Comparison of ENCODE assay signal across 8 cellular contexts in the genomic region with DNA sequence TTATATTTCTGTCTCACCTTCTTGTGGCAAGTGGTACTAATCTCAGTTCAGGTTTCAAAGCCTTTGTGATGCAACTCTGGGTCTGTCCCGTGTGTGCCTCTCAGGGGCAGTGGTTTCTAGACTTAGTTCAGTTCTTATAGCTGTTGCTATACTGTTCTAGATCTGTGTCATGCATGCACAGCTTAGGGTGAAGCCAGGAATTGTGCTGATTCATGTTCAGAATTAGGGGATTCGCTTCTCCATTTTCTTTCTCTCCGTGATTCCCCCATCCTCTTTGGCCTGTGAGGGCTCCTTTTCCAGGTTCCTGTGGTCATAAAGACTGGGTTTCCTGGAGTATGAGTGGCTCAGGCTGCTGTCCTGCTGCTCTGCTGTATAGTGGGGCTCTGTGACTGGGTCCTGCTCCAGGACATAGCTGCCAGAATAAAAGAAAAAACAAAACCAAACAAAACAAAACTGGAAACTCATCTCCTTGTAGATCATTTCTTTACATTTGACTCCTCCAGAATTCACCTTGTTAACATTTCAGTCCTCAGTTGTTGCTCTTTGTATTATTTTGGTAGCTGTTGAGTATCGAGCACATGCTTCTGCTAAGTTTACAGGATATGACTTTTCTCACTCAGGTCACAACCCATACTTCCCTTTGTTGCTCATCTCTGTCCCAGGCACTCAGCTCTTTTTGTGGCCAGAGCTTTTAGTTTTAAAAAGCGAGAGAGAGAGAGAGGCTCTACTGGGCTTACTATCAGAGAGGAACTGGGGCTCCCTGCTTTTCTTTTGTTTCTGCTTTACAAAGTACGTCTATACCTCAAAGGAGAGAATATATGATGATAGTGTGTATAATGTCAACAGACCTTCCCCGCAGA. TPM values are rescaled to one million over a fixed set of nuclear protein-coding genes. Genes with fewer than 3 reads are reported as not detected.
A peak's percentile ranks its signal among the peaks of the same experiment; 100 is the strongest.
DNase-seq lines count a peak whose midpoint lies in the region; ATAC-seq and TF ChIP-seq lines count a peak whose summit lies in the region.

No MANE protein-coding gene starts in this region.

- ATAC-seq in activated CD4-positive, CD25-positive, alpha-beta regulatory T cell treated with anti-CD3 and anti-CD28 coated beads, Interleukin-2, amount 50 U/mL, for 24 hours = peak; percentile 95
- peak; percentile 92 for ATAC-seq in HG02885 (IDR thresholded peaks at IDR 0.05; ENCODE audit: poor library complexity, unreplicated experiment)

- peaks cover 0 to 9% (median 1%) of the 10 kb centered on the region in 4 donors for H3K4me1 ChIP-seq in liver (ENCODE audit: control insufficient read depth in 4 of 4, insufficient read depth in 4 of 4, low read length in 3 of 4)
- H3K4me1 ChIP-seq in prostate gland (replicated peaks) = no peaks in the 10 kb centered on the region

- H3K27ac ChIP-seq in liver (ENCODE audit: low read depth in 1 of 2, low read length in 2 of 2) (peak overlapping the region in 1 of 2 donors; percentile 38), prostate gland (no peak overlapping the region)

- H3K9me3 ChIP-seq in liver (ENCODE audit: control insufficient read depth in 4 of 4, low read length in 3 of 4) (no peaks in the 10 kb centered on the region), prostate gland (no peaks in the 10 kb centered on the region)

- intact Hi-C loops in prostate gland (cut with DNase I) = no loop called here

- no peak for DNase-seq in activated CD4-positive, CD25-positive, alpha-beta regulatory T cell (lab: John Stamatoyannopoulos, UW)
- DNase-seq in NOMO-1 treated with DMSO at 0.1 percent for 48 hours (lab: John Stamatoyannopoulos, UW; ENCODE audit: unreplicated experiment) (peak; percentile 86), astrocyte of the spinal cord (ENCODE audit: low read depth, low spot score) (peak; percentile 76), stromal cell of bone marrow (ENCODE audit: low read depth) (peak; percentile 6), prostate gland (ENCODE audit: low spot score) (no peak)

- H3K4me3 ChIP-seq in astrocyte of the spinal cord (ENCODE audit: low read depth, low read length) = no peak overlapping the region
- no peak overlapping the region for H3K4me3 ChIP-seq in liver (ENCODE audit: low read depth in 1 of 3, low read length in 3 of 3)
- no peak overlapping the region for H3K4me3 ChIP-seq in prostate gland

- in situ Hi-C loops in astrocyte of the spinal cord (cut with HindIII; ENCODE audit: low sequenced_read_pairs) = no loop called here

- no peaks in the 10 kb centered on the region for H3K27me3 ChIP-seq in liver (ENCODE audit: control insufficient read depth in 4 of 4, insufficient read depth in 4 of 4, low read length in 3 of 4)
- no peaks in the 10 kb centered on the region for H3K27me3 ChIP-seq in prostate gland (replicated peaks; ENCODE audit: insufficient read depth)

- no peak for TF ChIP-seq CTCF in astrocyte of the spinal cord (IDR thresholded peaks at IDR 0.05; ENCODE audit: low read depth, low read length)
- no peak for TF ChIP-seq CTCF in liver (IDR thresholded peaks at IDR 0.05; ENCODE audit: low read depth, low read length, missing input control)
- TF ChIP-seq CTCF in prostate gland (IDR thresholded peaks at IDR 0.05) = no peak

- H3K36me3 ChIP-seq in liver (ENCODE audit: control insufficient read depth in 4 of 4, insufficient read depth in 3 of 4, low read depth in 1 of 4, low read length in 3 of 4) (no peaks in the 10 kb centered on the region), prostate gland (no peaks in the 10 kb centered on the region)

- no peak for TF ChIP-seq POLR2A in prostate gland (IDR thresholded peaks at IDR 0.05)

- no peak for TF ChIP-seq RAD21 in liver (IDR thresholded peaks at IDR 0.05)

- WGBS in liver = 54% methylated on average over 7 of the region's 7 CpGs
- WGBS in prostate gland = 54% methylated on average over 7 of the region's 7 CpGs

- H3K9ac ChIP-seq in liver (ENCODE audit: low read depth in 1 of 2, low read length in 2 of 2) = no peak overlapping the region

TF ChIP-seq in liver, 16 proteins besides CTCF, POLR2A, EP300 and RAD21:
- no peak for TF ChIP-seq EGR1 (IDR thresholded peaks at IDR 0.05; ENCODE audit: low read depth in 2 of 2)
- TF ChIP-seq TAF1 (conservative IDR thresholded peaks at IDR 0.05) = no peak
- no peak for TF ChIP-seq FOXA1 (IDR thresholded peaks at IDR 0.05)
- no peak for TF ChIP-seq JUND (IDR thresholded peaks at IDR 0.05)
- TF ChIP-seq, protein P1, sequence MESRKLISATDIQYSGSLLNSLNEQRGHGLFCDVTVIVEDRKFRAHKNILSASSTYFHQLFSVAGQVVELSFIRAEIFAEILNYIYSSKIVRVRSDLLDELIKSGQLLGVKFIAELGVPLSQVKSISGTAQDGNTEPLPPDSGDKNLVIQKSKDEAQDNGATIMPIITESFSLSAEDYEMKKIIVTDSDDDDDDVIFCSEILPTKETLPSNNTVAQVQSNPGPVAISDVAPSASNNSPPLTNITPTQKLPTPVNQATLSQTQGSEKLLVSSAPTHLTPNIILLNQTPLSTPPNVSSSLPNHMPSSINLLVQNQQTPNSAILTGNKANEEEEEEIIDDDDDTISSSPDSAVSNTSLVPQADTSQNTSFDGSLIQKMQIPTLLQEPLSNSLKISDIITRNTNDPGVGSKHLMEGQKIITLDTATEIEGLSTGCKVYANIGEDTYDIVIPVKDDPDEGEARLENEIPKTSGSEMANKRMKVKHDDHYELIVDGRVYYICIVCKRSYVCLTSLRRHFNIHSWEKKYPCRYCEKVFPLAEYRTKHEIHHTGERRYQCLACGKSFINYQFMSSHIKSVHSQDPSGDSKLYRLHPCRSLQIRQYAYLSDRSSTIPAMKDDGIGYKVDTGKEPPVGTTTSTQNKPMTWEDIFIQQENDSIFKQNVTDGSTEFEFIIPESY (IDR thresholded peaks at IDR 0.05) = no peak
- TF ChIP-seq MAX (IDR thresholded peaks at IDR 0.05) = peak; percentile 12
- no peak for TF ChIP-seq ATF3 (IDR thresholded peaks at IDR 0.05)
- TF ChIP-seq NR2F2 (IDR thresholded peaks at IDR 0.05) = peak; percentile 36
- no peak for TF ChIP-seq HNF4G (IDR thresholded peaks at IDR 0.05)
- TF ChIP-seq HNF4A (conservative IDR thresholded peaks at IDR 0.05) = no peak

RNA-seq across cellular contexts. Expression of gene CERS6, which starts 34.2 kb away (rescaled TPM):
- total RNA-seq in liver = 10 to 100 TPM; 13.5 to 20.4 TPM
- 1 to 10 TPM; 4.2 to 6.8 TPM for polyA plus RNA-seq in liver
- 10 to 100 TPM; 30.1 to 67.8 TPM for total RNA-seq in prostate gland

Comparison
In these comparisons a context has a peak if more than half of its experiments do, and no peak if none do; other contexts are left out.
1. DNase-seq: peak in NOMO-1 treated with DMSO at 0.1 percent for 48 hours (single experiment), astrocyte of the spinal cord (single experiment) and stromal cell of bone marrow (single experiment); none in activated CD4-positive, CD25-positive, alpha-beta regulatory T cell (0 of 4) and prostate gland (single experiment).